Comparison of ENCODE assay signal across 28 cellular contexts in genomic region chr6:90604546-90604945, GRCh38.
"Had no signal": no experiment of that assay in that cellular context is flagged by ENCODE, and none has a peak within 500 bp of the region (broad histone marks: within the 10 kb centered on the region; RNA-seq: fewer than 3 reads in every experiment).

No MANE protein-coding gene starts in this region.

- H3K36me3 Mint-ChIP-seq: stimulated activated effector memory CD8-positive, alpha-beta T cell treated with anti-CD3 and anti-CD28 coated beads, Interleukin-12 subunit alpha, Interleukin-12 subunit beta, amount 100 ng/mL, for 72 hours; stimulated activated memory B cell treated with anti-CD40 and anti-IgM and Interleukin-4, amounts not matched to agents 10 μg/mL and 1 μg/mL and 100 μg/mL, for 72 hours; stimulated activated naive B cell treated with anti-CD40 and anti-IgM and Interleukin-4, amounts not matched to agents 10 μg/mL and 1 μg/mL and 100 μg/mL, for 72 hours; type B pancreatic cell had no signal

- H3K4me1 ChIP-seq: stomach, suprapubic skin, testis, thyroid gland, tibial artery, transverse colon, upper lobe of left lung, upper lobe of right lung, uterus, vagina had no signal

- H3K9me3 Mint-ChIP-seq: stimulated activated effector memory CD8-positive, alpha-beta T cell treated with anti-CD3 and anti-CD28 coated beads, Interleukin-12 subunit alpha, Interleukin-12 subunit beta, amount 100 ng/mL, for 72 hours; stimulated activated memory B cell treated with anti-CD40 and anti-IgM and Interleukin-4, amounts not matched to agents 10 μg/mL and 1 μg/mL and 100 μg/mL, for 72 hours; stimulated activated naive B cell treated with anti-CD40 and anti-IgM and Interleukin-4, amounts not matched to agents 10 μg/mL and 1 μg/mL and 100 μg/mL, for 72 hours; stimulated activated naive CD8-positive, alpha-beta T cell treated with anti-CD3 and anti-CD28 coated beads, Interleukin-15, amount 100 ng/mL, for 72 hours; stimulated activated naive CD8-positive, alpha-beta T cell treated with anti-CD3 and anti-CD28 coated beads, Interleukin-15, Interleukin-2, amounts not matched to agents 100 ng/mL and 50 ng/mL, for 24 hours; type B pancreatic cell had no signal

- H3K4me3 Mint-ChIP-seq: stimulated activated effector memory CD8-positive, alpha-beta T cell treated with anti-CD3 and anti-CD28 coated beads, Interleukin-12 subunit alpha, Interleukin-12 subunit beta, amount 100 ng/mL, for 72 hours; stimulated activated memory B cell treated with anti-CD40 and anti-IgM and Interleukin-4, amounts not matched to agents 10 μg/mL and 1 μg/mL and 100 μg/mL, for 72 hours; stimulated activated naive B cell treated with anti-CD40 and anti-IgM and Interleukin-4, amounts not matched to agents 10 μg/mL and 1 μg/mL and 100 μg/mL, for 72 hours; stimulated activated naive CD8-positive, alpha-beta T cell treated with anti-CD3 and anti-CD28 coated beads, Interleukin-15, amount 100 ng/mL, for 72 hours; stimulated activated naive CD8-positive, alpha-beta T cell treated with anti-CD3 and anti-CD28 coated beads, Interleukin-15, Interleukin-2, amounts not matched to agents 100 ng/mL and 50 ng/mL, for 24 hours; type B pancreatic cell had no signal

- H3K9me3 ChIP-seq: stomach, suprapubic skin, testis, thoracic aorta, thyroid gland, tibial artery, tibial nerve, transverse colon, upper lobe of left lung, upper lobe of right lung, uterus, vagina had no signal

- FAIRE-seq: urothelium cell line had no signal

- DNase-seq: stimulated activated CD4-positive, alpha-beta T cell treated with anti-CD3 and anti-CD28 coated beads, Interleukin-2, amount 100 ng/mL, for 48 hours; stimulated activated CD4-positive, alpha-beta T cell treated with anti-CD3 and anti-CD28 coated beads, Interleukin-4, amount 100 ng/mL, for 1 hour; stimulated activated CD4-positive, alpha-beta T cell treated with anti-CD3 and anti-CD28 coated beads, Interleukin-4, amount 100 ng/mL, for 24 hours; stimulated activated CD4-positive, alpha-beta T cell treated with anti-CD3 and anti-CD28 coated beads, Interleukin-4, amount 100 ng/mL, for 4 hours; stimulated activated naive B cell treated with anti-CD40 and anti-IgM and Interleukin-4, amounts not matched to agents 10 μg/mL and 1 μg/mL and 100 μg/mL, for 72 hours; stimulated activated naive CD4-positive, alpha-beta T cell; stimulated activated naive CD4-positive, alpha-beta T cell treated with Interleukin-2 at 50 U/mL for 16 hours; stimulated activated naive CD8-positive, alpha-beta T cell treated with anti-CD3 and anti-CD28 coated beads, Interleukin-15, amount 100 ng/mL, for 72 hours; stimulated activated naive CD8-positive, alpha-beta T cell treated with anti-CD3 and anti-CD28 coated beads, Interleukin-15, Interleukin-2, amounts not matched to agents 100 U/mL and 50 U/mL, for 24 hours; stomach; substantia nigra; testis; thyroid gland; tibial artery; transverse colon; trophoblast cell; upper lobe of left lung; upper lobe of right lung; uterus had no signal

- ATAC-seq: stimulated activated effector memory CD8-positive, alpha-beta T cell treated with anti-CD3 and anti-CD28 coated beads, Interleukin-12 subunit alpha, Interleukin-12 subunit beta, amount 100 ng/mL, for 72 hours; stimulated activated memory B cell treated with anti-CD40 and anti-IgM and Interleukin-4, amounts not matched to agents 10 μg/mL and 1 μg/mL and 100 μg/mL, for 72 hours; stimulated activated naive B cell treated with anti-CD40 and anti-IgM and Interleukin-4, amounts not matched to agents 10 μg/mL and 1 μg/mL and 100 μg/mL, for 72 hours; stimulated activated naive CD8-positive, alpha-beta T cell treated with anti-CD3 and anti-CD28 coated beads, Interleukin-15, amount 100 ng/mL, for 72 hours; stimulated activated naive CD8-positive, alpha-beta T cell treated with anti-CD3 and anti-CD28 coated beads, Interleukin-15, Interleukin-2, amounts not matched to agents 100 U/mL and 50 U/mL, for 24 hours; upper lobe of right lung had no signal

- H3K27ac ChIP-seq: stomach, suprapubic skin, testis, thoracic aorta, thyroid gland, tibial artery, tibial nerve, transverse colon, upper lobe of left lung, upper lobe of right lung, uterus, vagina had no signal

- H3K36me3 ChIP-seq: stomach, suprapubic skin, thoracic aorta, thyroid gland, tibial artery, tibial nerve, transverse colon, upper lobe of left lung, upper lobe of right lung, uterus, vagina had no signal

- H3K27me3 ChIP-seq: testis, thyroid gland, tibial nerve, upper lobe of left lung, uterus, vagina had no signal

- H3K27ac Mint-ChIP-seq: stimulated activated effector memory CD8-positive, alpha-beta T cell treated with anti-CD3 and anti-CD28 coated beads, Interleukin-12 subunit alpha, Interleukin-12 subunit beta, amount 100 ng/mL, for 72 hours; stimulated activated memory B cell treated with anti-CD40 and anti-IgM and Interleukin-4, amounts not matched to agents 10 μg/mL and 1 μg/mL and 100 μg/mL, for 72 hours; stimulated activated naive B cell treated with anti-CD40 and anti-IgM and Interleukin-4, amounts not matched to agents 10 μg/mL and 1 μg/mL and 100 μg/mL, for 72 hours; stimulated activated naive CD8-positive, alpha-beta T cell treated with anti-CD3 and anti-CD28 coated beads, Interleukin-15, amount 100 ng/mL, for 72 hours; stimulated activated naive CD8-positive, alpha-beta T cell treated with anti-CD3 and anti-CD28 coated beads, Interleukin-15, Interleukin-2, amounts not matched to agents 100 ng/mL and 50 ng/mL, for 24 hours; type B pancreatic cell had no signal

- H3K4me1 Mint-ChIP-seq: stimulated activated effector memory CD8-positive, alpha-beta T cell treated with anti-CD3 and anti-CD28 coated beads, Interleukin-12 subunit alpha, Interleukin-12 subunit beta, amount 100 ng/mL, for 72 hours; stimulated activated naive B cell treated with anti-CD40 and anti-IgM and Interleukin-4, amounts not matched to agents 10 μg/mL and 1 μg/mL and 100 μg/mL, for 72 hours; stimulated activated naive CD8-positive, alpha-beta T cell treated with anti-CD3 and anti-CD28 coated beads, Interleukin-15, amount 100 ng/mL, for 72 hours had no signal

- H3K4me3 ChIP-seq: stomach, suprapubic skin, testis, thoracic aorta, thyroid gland, tibial artery, tibial nerve, transverse colon, upper lobe of left lung, upper lobe of right lung, uterus, vagina had no signal
